22 cellular contexts compared by ENCODE assay signal in the genomic region with DNA sequence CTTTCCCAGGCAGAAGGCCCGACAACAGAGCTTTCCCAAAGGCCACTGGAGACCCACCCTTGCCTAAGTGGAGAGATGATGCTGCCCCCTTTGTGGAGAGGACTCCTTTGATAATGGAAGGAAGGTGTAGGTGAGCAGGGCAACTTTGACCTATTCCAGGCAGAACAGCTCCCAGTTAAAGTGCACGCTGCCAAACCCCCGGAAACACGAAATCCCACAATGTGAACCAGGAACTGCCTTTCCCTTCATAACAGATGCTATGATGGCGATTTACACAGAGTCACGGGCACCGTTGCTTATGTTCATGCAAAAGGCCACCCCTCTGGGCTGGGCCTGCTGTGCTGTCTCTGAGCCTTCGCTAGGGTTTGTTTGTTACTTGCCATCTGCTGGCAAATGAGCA. TPM values are rescaled to one million over a fixed set of nuclear protein-coding genes. Genes with fewer than 3 reads are reported as not detected.
DNase-seq lines count a peak whose midpoint lies in the region; ATAC-seq and TF ChIP-seq lines count a peak whose summit lies in the region.
"Had no signal": no experiment of that assay in that cellular context is flagged by ENCODE, and none has a peak within 500 bp of the region (broad histone marks: within the 10 kb centered on the region; RNA-seq: fewer than 3 reads in every experiment).

No MANE protein-coding gene starts in this region.

- H3K36me3 ChIP-seq in heart left ventricle (no peaks in the 10 kb centered on the region), osteoblast (ENCODE audit: insufficient read depth, low read length) (no peaks in the 10 kb centered on the region)
- H3K36me3 ChIP-seq: BLaER1 had no signal

- H3K9me3 ChIP-seq in heart left ventricle (no peaks in the 10 kb centered on the region), osteoblast (ENCODE audit: low read depth, low read length) (no peaks in the 10 kb centered on the region)
- H3K9me3 ChIP-seq: BLaER1 had no signal

- TF ChIP-seq CTCF in heart left ventricle (IDR thresholded peaks at IDR 0.05) (no peak), osteoblast (IDR thresholded peaks at IDR 0.05; ENCODE audit: extremely low read depth, low read depth, low read length) (no peak)

- H3K4me2 ChIP-seq in osteoblast (ENCODE audit: insufficient read depth, low read length), result no peak overlapping the region
- H3K4me2 ChIP-seq: KMS-11 had no signal

- no peaks in the 10 kb centered on the region for H3K79me2 ChIP-seq in osteoblast (ENCODE audit: insufficient read depth, low read length)

- TF ChIP-seq POLR2A in heart left ventricle (IDR thresholded peaks at IDR 0.05), result no peak

- 89 to 95% (median 92%) methylated on average over 7 to 8 of the region's 8 CpGs for WGBS in heart left ventricle, 4 donors

- no peak for ATAC-seq in heart left ventricle
- no peak for ATAC-seq in left ventricle myocardium superior
- no peak for ATAC-seq in GM21367 (IDR thresholded peaks at IDR 0.05; ENCODE audit: unreplicated experiment)
- no peak for ATAC-seq in GM21447 (IDR thresholded peaks at IDR 0.05; ENCODE audit: unreplicated experiment)

- H3K4me1 ChIP-seq in heart left ventricle (peaks cover 0 to 32% (median 11%) of the 10 kb centered on the region in 12 donors), osteoblast (ENCODE audit: insufficient read depth, low read length) (no peaks in the 10 kb centered on the region)

- intact Hi-C loops in heart left ventricle (cut with DNase I) (no loop called here), left ventricle myocardium superior (cut with micrococcal nuclease) (no loop called here)

- no peaks in the 10 kb centered on the region for H4K20me1 ChIP-seq in osteoblast (ENCODE audit: insufficient read depth, low read length)
- H4K20me1 ChIP-seq: BLaER1 had no signal

- no peak overlapping the region for H3K4me3 ChIP-seq in heart left ventricle
- H3K4me3 ChIP-seq in osteoblast (ENCODE audit: insufficient read depth, low read length), result no peak overlapping the region
- H3K4me3 ChIP-seq: BLaER1 had no signal

- H3K27ac ChIP-seq in heart left ventricle (peak overlapping the region in 8 of 12 donors; percentile 31 to 79 (median 44)), cingulate gyrus (ENCODE audit: low read depth, low read length) (peak overlapping the region; percentile 83), osteoblast (ENCODE audit: low read depth, low read length) (no peak overlapping the region)
- H3K27ac ChIP-seq: BLaER1, HL-60, KMS-11 had no signal

- no peak overlapping the region for H2AFZ ChIP-seq in osteoblast (ENCODE audit: low read length)

- DNase-seq in heart left ventricle, result no peak
- no peak for DNase-seq in left ventricle myocardium superior
- DNase-seq in osteoblast (ENCODE audit: insufficient read length, low spot score, missing footprints), result peak; percentile 5
- no peak for DNase-seq in DMS53 treated with DMSO at 0.1 percent for 48 hours (lab: John Stamatoyannopoulos, UW; ENCODE audit: unreplicated experiment)
- DNase-seq: CD4-positive, CD25-positive, alpha-beta regulatory T cell; DMS153; HCEC 1CT; NCI-H1048; NCI-H1417; NCI-H1694; NCI-H2029 treated with DMSO at 0.1 percent for 48 hours; NCI-H526 treated with DMSO at 0.1 percent for 48 hours; RPMI8226; SHP77 treated with DMSO at 0.1 percent for 48 hours had no signal

- no peaks in the 10 kb centered on the region for H3K27me3 ChIP-seq in heart left ventricle
- H3K27me3 ChIP-seq in osteoblast (ENCODE audit: insufficient read depth, low read length), result peaks cover 3% of the 10 kb centered on the region
- H3K27me3 ChIP-seq: BLaER1 had no signal

RNA-seq across cellular contexts. Expression of a gene that starts 34.6 kb away (rescaled TPM):
- total RNA-seq in heart left ventricle, result 10 to 100 TPM in 3 of 9 donors, 1 to 10 TPM in 6; 1.8 to 12.2 (median 5.0) TPM
- 10 to 100 TPM in 1 of 2 donors, 1 to 10 TPM in 1; 1.4 to 27.5 TPM for polyA plus RNA-seq in heart left ventricle
- 7.9 TPM for total RNA-seq in left ventricle myocardium superior
- not detected in 2 replicates for total RNA-seq in osteoblast
- total RNA-seq: A172; CD4-positive, CD25-positive, alpha-beta regulatory T cell had no signal
- polyA plus RNA-seq: CD4-positive, CD25-positive, alpha-beta regulatory T cell; IgD-negative memory B cell had no signal
